Comparison of ENCODE assay signal across 12 cellular contexts in genomic region chr22:38267086-38267485, GRCh38. TPM values are rescaled to one million over a fixed set of nuclear protein-coding genes. Genes with fewer than 3 reads are reported as not detected.
DNase-seq lines count a peak whose midpoint lies in the region; ATAC-seq, FAIRE-seq and TF ChIP-seq lines count a peak whose summit lies in the region.
"Had no signal": no experiment of that assay in that cellular context is flagged by ENCODE, and none has a peak within 500 bp of the region (broad histone marks: within the 10 kb centered on the region; RNA-seq: fewer than 3 reads in every experiment).

No MANE protein-coding gene starts in this region.

- H3K4me1 ChIP-seq in BLaER1 treated with 17β-estradiol and CSF1 and Interleukin-3, amounts not matched to agents 10 nM and 100 nM: peaks cover 60 to 77% (median 66%) of the 10 kb centered on the region in 10 experiments
- peaks cover 22 to 29% of the 10 kb centered on the region in 2 experiments for H3K4me1 ChIP-seq in K562 (replicated peaks in 1 of 2; ENCODE audit: control insufficient read depth in 2 of 2, insufficient read depth in 2 of 2, low read length in 2 of 2)
- peaks cover 23 to 52% of the 10 kb centered on the region in 2 donors for H3K4me1 ChIP-seq in naive thymus-derived CD4-positive, alpha-beta T cell (ENCODE audit: control insufficient read depth in 2 of 2, insufficient read depth in 2 of 2, low read length in 2 of 2)

- intact Hi-C loops in K562 (cut with micrococcal nuclease): loop anchor here (10.0 kb wide), 1 partner anchor 88 kb away; no protein-coding TSS in a partner anchor
- intact Hi-C loops in naive thymus-derived CD4-positive, alpha-beta T cell (cut with micrococcal nuclease): loop anchor here in 1 of 2 donors (10.0 kb wide), 1 partner anchor 308 kb away; the partner anchor contains the start of gene DMC1

- H3K9me3 Mint-ChIP-seq in naive thymus-derived CD4-positive, alpha-beta T cell: no peaks in the 10 kb centered on the region

- H3K4me3 ChIP-seq in BLaER1 treated with 17β-estradiol and CSF1 and Interleukin-3, amounts not matched to agents 10 nM and 100 nM: peak overlapping the region in 9 of 10 experiments; percentile 19 to 59 (median 35); a peak in 15 of 20 replicates
- no peak overlapping the region for H3K4me3 ChIP-seq in K562
- no peak overlapping the region for H3K4me3 ChIP-seq in naive thymus-derived CD4-positive, alpha-beta T cell (ENCODE audit: low read length)

- H3K27ac ChIP-seq in BLaER1 treated with 17β-estradiol and CSF1 and Interleukin-3, amounts not matched to agents 10 nM and 100 nM: peak overlapping the region; percentile 56 to 83 (median 73)
- H3K27ac ChIP-seq in K562 (ENCODE audit: extremely low read depth, low read depth, low read length): peak overlapping the region; percentile 37; the same call in 1 of the 3 replicates
- H3K27ac ChIP-seq in naive thymus-derived CD4-positive, alpha-beta T cell (ENCODE audit: low read depth, low read length): peak overlapping the region; percentile 64

- peaks cover 66% of the 10 kb centered on the region for H3K79me2 ChIP-seq in K562 (ENCODE audit: control insufficient read depth, insufficient read depth, low read length)

- peaks cover 22 to 59% (median 33%) of the 10 kb centered on the region in 11 experiments; a peak in 19 of 22 replicates for H4K20me1 ChIP-seq in BLaER1 treated with 17β-estradiol and CSF1 and Interleukin-3, amounts not matched to agents 10 nM and 100 nM
- peaks cover 6% of the 10 kb centered on the region; the same call in 1 of the 2 replicates for H4K20me1 ChIP-seq in K562 (replicated peaks; ENCODE audit: control insufficient read depth, insufficient read depth, low read length)

- no peaks in the 10 kb centered on the region for H3K9me1 ChIP-seq in K562 (ENCODE audit: control insufficient read depth, insufficient read depth, low read length)

- TF ChIP-seq POLR2A in K562 (conservative IDR thresholded peaks at IDR 0.05): no peak

- BruUV-seq in K562 (replicated peaks; lab: Mats Ljungman, UMichigan): no TSS peak

- POLR2A ChIA-PET in K562 (lab: Yijun Ruan, JAX): interaction anchor here (0.7 to 2.1 kb wide), 8 partner anchors 8 to 268 kb away, joined by 3 to 7 read pairs (median 5); no protein-coding TSS in a partner anchor
- POLR2A ChIA-PET in naive thymus-derived CD4-positive, alpha-beta T cell (lab: Charles Lee): interaction anchor here (0.6 to 1.6 kb wide), 9 partner anchors 11 to 550 kb away, joined by 3 to 4 read pairs (median 3); partner anchors contain the start of gene PLA2G6

- TF ChIP-seq CTCF in K562 (IDR thresholded peaks at IDR 0.05 in 2 of 3, conservative IDR thresholded peaks at IDR 0.05 in 1 of 3; ENCODE audit: insufficient read depth in 2 of 3, low read depth in 1 of 3, low read length in 3 of 3): no peak

- peaks cover 0 to 25% (median 4%) of the 10 kb centered on the region in 5 donors for H3K36me3 Mint-ChIP-seq in naive thymus-derived CD4-positive, alpha-beta T cell

- peak overlapping the region; percentile 75 to 98 (median 82) for H3K4me2 ChIP-seq in BLaER1 treated with 17β-estradiol and CSF1 and Interleukin-3, amounts not matched to agents 10 nM and 100 nM
- H3K4me2 ChIP-seq in K562 (ENCODE audit: insufficient read depth, low read length): no peak overlapping the region

- no peaks in the 10 kb centered on the region for H3K9me3 ChIP-seq in BLaER1 treated with 17β-estradiol and CSF1 and Interleukin-3, amounts not matched to agents 10 nM and 100 nM (replicated peaks in 1 of 11)
- H3K9me3 ChIP-seq in K562 (replicated peaks; ENCODE audit: control insufficient read depth, insufficient read depth, low read depth, low read length): no peaks in the 10 kb centered on the region
- no peaks in the 10 kb centered on the region for H3K9me3 ChIP-seq in naive thymus-derived CD4-positive, alpha-beta T cell (ENCODE audit: control insufficient read depth in 2 of 3, low read length in 3 of 3)

- peak; percentile 88 for FAIRE-seq in K562 (lab: Jason Lieb, UNC)

- H3K36me3 ChIP-seq in BLaER1 treated with 17β-estradiol and CSF1 and Interleukin-3, amounts not matched to agents 10 nM and 100 nM: peaks cover 0 to 40% (median 22%) of the 10 kb centered on the region in 11 experiments; a peak in 19 of 22 replicates
- H3K36me3 ChIP-seq in K562 (ENCODE audit: control insufficient read depth, insufficient read depth, low read length): peaks cover 23% of the 10 kb centered on the region; the same call in 2 of the 3 replicates
- peaks cover 0 to 5% (median 0%) of the 10 kb centered on the region in 3 experiments for H3K36me3 ChIP-seq in naive thymus-derived CD4-positive, alpha-beta T cell (ENCODE audit: control insufficient read depth in 2 of 3, insufficient read depth in 3 of 3, low read length in 3 of 3)

- DNase-seq in T-helper 9 cell: peak; percentile 46
- DNase-seq in K562 (ENCODE audit: extremely low read depth in 1 of 4, low spot score in 3 of 4): peak; percentile 24 to 63 (median 46)
- peak in 8 of 9 donors; percentile 38 to 88 (median 85) for DNase-seq in naive thymus-derived CD4-positive, alpha-beta T cell
- DNase-seq in SHP77 treated with DMSO at 0.1 percent for 48 hours (lab: John Stamatoyannopoulos, UW): no peak
- no peak for DNase-seq in NCI-H2227 treated with DMSO at 0.1 percent for 48 hours (lab: John Stamatoyannopoulos, UW)
- DNase-seq: midbrain, NCI-H2171 treated with DMSO at 0.1 percent for 48 hours had no signal

- H3K4me3 Mint-ChIP-seq in naive thymus-derived CD4-positive, alpha-beta T cell: peak overlapping the region; percentile 50 to 81 (median 70)
- H3K4me3 Mint-ChIP-seq: B cell had no signal

- 13% methylated on average over 2 of the region's 4 CpGs for WGBS in K562 (ENCODE audit: insufficient coverage, low coverage, missing lambda C conversion rate)

- H2AFZ ChIP-seq in K562 (ENCODE audit: low read depth, low read length): no peak overlapping the region

- H3K4me1 Mint-ChIP-seq in naive thymus-derived CD4-positive, alpha-beta T cell: peaks cover 56 to 90% (median 79%) of the 10 kb centered on the region in 7 donors

- ATAC-seq in K562 (peak; percentile 79), GM21447 (IDR thresholded peaks at IDR 0.05; ENCODE audit: unreplicated experiment) (no peak), HG03039 (IDR thresholded peaks at IDR 0.05; ENCODE audit: unreplicated experiment) (no peak)
- peak; percentile 97 for ATAC-seq in naive thymus-derived CD4-positive, alpha-beta T cell
- ATAC-seq: HCT116 had no signal

- H3K9ac ChIP-seq in BLaER1 treated with 17β-estradiol and CSF1 and Interleukin-3, amounts not matched to agents 10 nM and 100 nM: peak overlapping the region; percentile 38 to 75 (median 67); a peak in 21 of 22 replicates
- peak overlapping the region in 1 of 2 experiments; percentile 2; a peak in 2 of 4 replicates for H3K9ac ChIP-seq in K562 (ENCODE audit: insufficient read depth in 1 of 2, low read depth in 2 of 2, low read length in 2 of 2)

- no peaks in the 10 kb centered on the region for H3K27me3 ChIP-seq in BLaER1 treated with 17β-estradiol and CSF1 and Interleukin-3, amounts not matched to agents 10 nM and 100 nM
- no peaks in the 10 kb centered on the region for H3K27me3 ChIP-seq in K562 (ENCODE audit: control insufficient read depth in 2 of 2, insufficient read depth in 2 of 2, low read length in 2 of 2)
- H3K27me3 ChIP-seq in naive thymus-derived CD4-positive, alpha-beta T cell (ENCODE audit: control insufficient read depth in 2 of 2, insufficient read depth in 2 of 2, low read length in 2 of 2): no peaks in the 10 kb centered on the region

- no peaks in the 10 kb centered on the region for H3K27me3 Mint-ChIP-seq in naive thymus-derived CD4-positive, alpha-beta T cell
- H3K27me3 Mint-ChIP-seq: B cell had no signal

- TF ChIP-seq EP300 in K562 (IDR thresholded peaks at IDR 0.05; ENCODE audit: low read length): no peak

- CTCF ChIA-PET in K562 (lab: Yijun Ruan, JAX; ENCODE audit: low intra/inter-chr PET ratio): interaction anchor here (0.7 kb wide), 1 partner anchor 200 kb away, joined by 3 read pairs; no protein-coding TSS in a partner anchor
- CTCF ChIA-PET in naive thymus-derived CD4-positive, alpha-beta T cell (lab: Charles Lee): interaction anchor here (0.6 to 1.5 kb wide), 3 partner anchors 87 to 1007 kb away, joined by 3 to 4 read pairs (median 3); no protein-coding TSS in a partner anchor

- peak overlapping the region; percentile 72 to 96 (median 93) for H3K27ac Mint-ChIP-seq in naive thymus-derived CD4-positive, alpha-beta T cell
- H3K27ac Mint-ChIP-seq: B cell had no signal

- no peak for TF ChIP-seq RAD21 in K562 (CRISPR knock-in tag; conservative IDR thresholded peaks at IDR 0.05 in 1 of 2, IDR thresholded peaks at IDR 0.05 in 1 of 2)

- in situ Hi-C loops in K562 (cut with MboI): no loop called here

RNA-seq across cellular contexts. Expression of gene TMEM184B, which starts 5.7 kb away (rescaled TPM):
- 16.3 and 42.3 TPM in 2 replicates for total RNA-seq in K562 (2011; cell fraction: chromatin; rRNA removed; ENCODE audit: low replicate concordance)
- 20.4 and 25.5 TPM in 2 replicates for total RNA-seq in K562 (2011; cell fraction: nucleolus; rRNA removed)
- 21.6 and 32.1 TPM in 2 replicates for total RNA-seq in K562 (2011; cell fraction: nucleoplasm; rRNA removed)
- total RNA-seq in K562 (2014; rRNA removed) (8.4 and 9.6 TPM in 2 replicates), K562 (2014; rRNA removed; fragmentation: Illumina TruSeq; extraction: Trizol) (4.0 and 5.5 TPM in 2 replicates), K562 (2015; rRNA removed; fragmentation: Illumina TruSeq; extraction: Trizol) (6.2 and 6.7 TPM in 2 replicates), K562 (2021) (22.7 and 25.1 TPM in 2 replicates)
- polyA plus RNA-seq in K562 (2011; rRNA removed) (4.9 and 12.2 TPM in 2 replicates), K562 (2014; fragmentation: Illumina TruSeq; extraction: Trizol) (14.2 and 16.4 TPM in 2 replicates), K562 (2014; fragmentation: Nextera tagmentation; extraction: Ambion mirVana) (under 1 TPM; 0.31 to 0.38 TPM), K562 (2014; rRNA removed) (10.1 and 14.1 TPM in 2 replicates)
- 8.3 and 11.2 TPM in 2 replicates for polyA plus RNA-seq in K562 (2011; cell fraction: cytosol; rRNA removed)
- polyA plus RNA-seq in K562 (2011; cell fraction: nucleus; rRNA removed): 16.1 and 21.6 TPM in 2 replicates
- polyA plus RNA-seq in K562 (2012): 14.8 and 20.5 TPM in 2 replicates
- 6.7 and 7.8 TPM in 2 replicates for polyA minus RNA-seq in K562 (2011; rRNA and poly(A)+ RNA removed)
- polyA minus RNA-seq in K562 (2011; cell fraction: cytosol; rRNA and poly(A)+ RNA removed): 12.2 and 15.7 TPM in 2 replicates
- polyA minus RNA-seq in K562 (2011; cell fraction: nucleus; rRNA and poly(A)+ RNA removed): 5.1 and 5.8 TPM in 2 replicates
- total RNA-seq in naive thymus-derived CD4-positive, alpha-beta T cell: 10 to 100 TPM; 26.9 to 41.3 (median 35.0) TPM
- polyA plus RNA-seq in naive thymus-derived CD4-positive, alpha-beta T cell: 10 to 100 TPM in 1 of 2 donors, 1 to 10 TPM in 1; 9.0 to 19.5 TPM

RNA-seq across cellular contexts. Expression of gene CSNK1E, which starts 50.1 kb away (rescaled TPM):
- 112 and 292 TPM in 2 replicates for total RNA-seq in K562 (2011; cell fraction: chromatin; rRNA removed; ENCODE audit: low replicate concordance)
- total RNA-seq in K562 (2011; cell fraction: nucleolus; rRNA removed): 149 and 193 TPM in 2 replicates
- 126 and 139 TPM in 2 replicates for total RNA-seq in K562 (2011; cell fraction: nucleoplasm; rRNA removed)
- 41.3 and 55.7 TPM in 2 replicates for total RNA-seq in K562 (2014; rRNA removed)
- 18.0 and 22.5 TPM in 2 replicates for total RNA-seq in K562 (2014; rRNA removed; fragmentation: Illumina TruSeq; extraction: Trizol)
- 33.1 and 34.4 TPM in 2 replicates for total RNA-seq in K562 (2015; rRNA removed; fragmentation: Illumina TruSeq; extraction: Trizol)
- total RNA-seq in K562 (2021): 61.0 and 62.8 TPM in 2 replicates
- polyA plus RNA-seq in K562 (2011; rRNA removed): 64.0 and 77.0 TPM in 2 replicates
- polyA plus RNA-seq in K562 (2011; cell fraction: cytosol; rRNA removed): 83.0 and 121 TPM in 2 replicates
- polyA plus RNA-seq in K562 (2011; cell fraction: nucleus; rRNA removed): 148 and 215 TPM in 2 replicates
- 34.2 and 69.8 TPM in 2 replicates for polyA plus RNA-seq in K562 (2012)
- 64.0 and 73.3 TPM in 2 replicates for polyA plus RNA-seq in K562 (2014; fragmentation: Illumina TruSeq; extraction: Trizol)
- polyA plus RNA-seq in K562 (2014; fragmentation: Nextera tagmentation; extraction: Ambion mirVana): 1 to 10 TPM; 2.7 to 3.8 TPM
- polyA plus RNA-seq in K562 (2014; rRNA removed): 65.6 and 70.0 TPM in 2 replicates
- 36.0 and 61.3 TPM in 2 replicates for polyA minus RNA-seq in K562 (2011; rRNA and poly(A)+ RNA removed)
- polyA minus RNA-seq in K562 (2011; cell fraction: cytosol; rRNA and poly(A)+ RNA removed): 48.1 and 53.3 TPM in 2 replicates
- polyA minus RNA-seq in K562 (2011; cell fraction: nucleus; rRNA and poly(A)+ RNA removed): 48.2 and 49.9 TPM in 2 replicates
- 100 to 1,000 TPM in 2 of 5 experiments, 10 to 100 TPM in 3; 71.6 to 143 (median 91.9) TPM for total RNA-seq in naive thymus-derived CD4-positive, alpha-beta T cell
- polyA plus RNA-seq in naive thymus-derived CD4-positive, alpha-beta T cell: 1 to 10 TPM; 5.6 to 8.1 TPM

Comparison
In these comparisons a context has a peak if more than half of its experiments do, and no peak if none do; other contexts are left out.
1. H3K4me3 ChIP-seq: peak in BLaER1 treated with 17β-estradiol and CSF1 and Interleukin-3, amounts not matched to agents 10 nM and 100 nM (9 of 10); none in K562 (single experiment) and naive thymus-derived CD4-positive, alpha-beta T cell (single experiment).
2. DNase-seq: peak in T-helper 9 cell (single experiment), K562 (4 of 4) and naive thymus-derived CD4-positive, alpha-beta T cell (8 of 9); none in SHP77 treated with DMSO at 0.1 percent for 48 hours (single experiment) and NCI-H2227 treated with DMSO at 0.1 percent for 48 hours (single experiment).
3. ATAC-seq: peak in K562 (single experiment) and naive thymus-derived CD4-positive, alpha-beta T cell (single experiment); none in GM21447 (single experiment) and HG03039 (single experiment).
4. Peak in every context shown above with its lines, with median percentiles within 50 percentile points of each other: H3K27ac ChIP-seq.